In the genomic region with DNA sequence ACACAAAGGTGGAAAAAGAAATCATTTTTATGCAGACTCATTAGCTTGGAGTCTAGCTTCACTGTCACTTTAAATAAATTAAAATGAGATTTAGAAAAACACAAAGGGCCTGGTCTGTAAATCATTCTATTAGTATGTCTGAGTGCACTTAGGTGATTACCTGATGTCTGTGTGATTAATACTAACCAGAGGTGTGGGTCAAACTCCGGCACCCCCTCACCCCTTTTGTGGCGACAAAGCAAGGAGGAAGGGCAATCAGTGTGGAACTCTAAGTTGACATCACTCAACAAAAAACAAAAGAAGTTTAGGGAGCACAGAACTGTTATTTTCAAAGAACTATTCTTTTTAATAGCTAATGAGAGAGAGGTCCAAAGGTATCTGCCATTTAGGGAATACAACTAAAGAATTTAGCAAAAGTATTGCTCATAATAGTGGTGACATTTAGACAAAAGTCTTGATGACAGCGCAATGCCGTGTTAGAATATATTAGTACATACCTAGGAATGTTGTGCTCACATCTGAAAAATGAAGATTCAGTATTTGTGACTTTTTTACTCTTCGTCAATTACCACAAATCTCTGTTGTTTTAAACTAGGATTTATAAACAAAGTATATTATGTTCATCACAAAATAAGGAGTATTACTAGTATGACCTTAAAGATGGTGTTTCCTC, we compare ENCODE assay signal across 1 cellular context.
TF ChIP-seq lines count a peak whose summit lies in the region.

No MANE protein-coding gene starts in this region.

TF ChIP-seq in GM23338, 12 proteins besides CTCF, POLR2A, EP300 and RAD21:
- no peak for TF ChIP-seq STAT1 (IDR thresholded peaks at IDR 0.05; ENCODE audit: unreplicated experiment)
- TF ChIP-seq, protein P1, sequence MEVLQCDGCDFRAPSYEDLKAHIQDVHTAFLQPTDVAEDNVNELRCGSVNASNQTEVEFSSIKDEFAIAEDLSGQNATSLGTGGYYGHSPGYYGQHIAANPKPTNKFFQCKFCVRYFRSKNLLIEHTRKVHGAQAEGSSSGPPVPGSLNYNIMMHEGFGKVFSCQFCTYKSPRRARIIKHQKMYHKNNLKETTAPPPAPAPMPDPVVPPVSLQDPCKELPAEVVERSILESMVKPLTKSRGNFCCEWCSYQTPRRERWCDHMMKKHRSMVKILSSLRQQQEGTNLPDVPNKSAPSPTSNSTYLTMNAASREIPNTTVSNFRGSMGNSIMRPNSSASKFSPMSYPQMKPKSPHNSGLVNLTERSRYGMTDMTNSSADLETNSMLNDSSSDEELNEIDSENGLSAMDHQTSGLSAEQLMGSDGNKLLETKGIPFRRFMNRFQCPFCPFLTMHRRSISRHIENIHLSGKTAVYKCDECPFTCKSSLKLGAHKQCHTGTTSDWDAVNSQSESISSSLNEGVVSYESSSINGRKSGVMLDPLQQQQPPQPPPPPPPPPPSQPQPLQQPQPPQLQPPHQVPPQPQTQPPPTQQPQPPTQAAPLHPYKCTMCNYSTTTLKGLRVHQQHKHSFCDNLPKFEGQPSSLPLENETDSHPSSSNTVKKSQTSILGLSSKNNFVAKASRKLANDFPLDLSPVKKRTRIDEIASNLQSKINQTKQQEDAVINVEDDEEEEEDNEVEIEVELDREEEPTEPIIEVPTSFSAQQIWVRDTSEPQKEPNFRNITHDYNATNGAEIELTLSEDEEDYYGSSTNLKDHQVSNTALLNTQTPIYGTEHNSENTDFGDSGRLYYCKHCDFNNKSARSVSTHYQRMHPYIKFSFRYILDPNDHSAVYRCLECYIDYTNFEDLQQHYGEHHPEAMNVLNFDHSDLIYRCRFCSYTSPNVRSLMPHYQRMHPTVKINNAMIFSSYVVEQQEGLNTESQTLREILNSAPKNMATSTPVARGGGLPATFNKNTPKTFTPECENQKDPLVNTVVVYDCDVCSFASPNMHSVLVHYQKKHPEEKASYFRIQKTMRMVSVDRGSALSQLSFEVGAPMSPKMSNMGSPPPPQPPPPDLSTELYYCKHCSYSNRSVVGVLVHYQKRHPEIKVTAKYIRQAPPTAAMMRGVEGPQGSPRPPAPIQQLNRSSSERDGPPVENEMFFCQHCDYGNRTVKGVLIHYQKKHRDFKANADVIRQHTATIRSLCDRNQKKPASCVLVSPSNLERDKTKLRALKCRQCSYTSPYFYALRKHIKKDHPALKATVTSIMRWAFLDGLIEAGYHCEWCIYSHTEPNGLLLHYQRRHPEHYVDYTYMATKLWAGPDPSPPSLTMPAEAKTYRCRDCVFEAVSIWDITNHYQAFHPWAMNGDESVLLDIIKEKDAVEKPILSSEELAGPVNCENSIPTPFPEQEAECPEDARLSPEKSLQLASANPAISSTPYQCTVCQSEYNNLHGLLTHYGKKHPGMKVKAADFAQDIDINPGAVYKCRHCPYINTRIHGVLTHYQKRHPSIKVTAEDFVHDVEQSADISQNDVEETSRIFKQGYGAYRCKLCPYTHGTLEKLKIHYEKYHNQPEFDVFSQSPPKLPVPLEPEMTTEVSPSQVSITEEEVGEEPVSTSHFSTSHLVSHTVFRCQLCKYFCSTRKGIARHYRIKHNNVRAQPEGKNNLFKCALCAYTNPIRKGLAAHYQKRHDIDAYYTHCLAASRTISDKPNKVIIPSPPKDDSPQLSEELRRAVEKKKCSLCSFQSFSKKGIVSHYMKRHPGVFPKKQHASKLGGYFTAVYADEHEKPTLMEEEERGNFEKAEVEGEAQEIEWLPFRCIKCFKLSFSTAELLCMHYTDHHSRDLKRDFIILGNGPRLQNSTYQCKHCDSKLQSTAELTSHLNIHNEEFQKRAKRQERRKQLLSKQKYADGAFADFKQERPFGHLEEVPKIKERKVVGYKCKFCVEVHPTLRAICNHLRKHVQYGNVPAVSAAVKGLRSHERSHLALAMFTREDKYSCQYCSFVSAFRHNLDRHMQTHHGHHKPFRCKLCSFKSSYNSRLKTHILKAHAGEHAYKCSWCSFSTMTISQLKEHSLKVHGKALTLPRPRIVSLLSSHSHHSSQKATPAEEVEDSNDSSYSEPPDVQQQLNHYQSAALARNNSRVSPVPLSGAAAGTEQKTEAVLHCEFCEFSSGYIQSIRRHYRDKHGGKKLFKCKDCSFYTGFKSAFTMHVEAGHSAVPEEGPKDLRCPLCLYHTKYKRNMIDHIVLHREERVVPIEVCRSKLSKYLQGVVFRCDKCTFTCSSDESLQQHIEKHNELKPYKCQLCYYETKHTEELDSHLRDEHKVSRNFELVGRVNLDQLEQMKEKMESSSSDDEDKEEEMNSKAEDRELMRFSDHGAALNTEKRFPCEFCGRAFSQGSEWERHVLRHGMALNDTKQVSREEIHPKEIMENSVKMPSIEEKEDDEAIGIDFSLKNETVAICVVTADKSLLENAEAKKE (CRISPR knock-in tag; IDR thresholded peaks at IDR 0.05) = no peak
- TF ChIP-seq JUNB (IDR thresholded peaks at IDR 0.05; ENCODE audit: unreplicated experiment) = no peak
- TF ChIP-seq NANOG (IDR thresholded peaks at IDR 0.05; ENCODE audit: borderline replicate concordance) = no peak
- no peak for TF ChIP-seq EZH2phosphoT487 (IDR thresholded peaks at IDR 0.05; ENCODE audit: unreplicated experiment)
- no peak for TF ChIP-seq ZNF114 (CRISPR knock-in tag; IDR thresholded peaks at IDR 0.05)
TF ChIP-seq in GM23338: peak in this region for 0.
